8 cellular contexts compared by ENCODE assay signal in genomic region chr9:110623462-110624025, GRCh38. TPM values are rescaled to one million over a fixed set of nuclear protein-coding genes. Genes with fewer than 3 reads are reported as not detected.
DNase-seq lines count a peak whose midpoint lies in the region; ATAC-seq, FAIRE-seq and TF ChIP-seq lines count a peak whose summit lies in the region.

No MANE protein-coding gene starts in this region.

- H3K4me3 ChIP-seq in WI38 (ENCODE audit: low read depth, low read length), result no peak overlapping the region
- H3K4me3 ChIP-seq in left ventricle myocardium inferior, result no peak overlapping the region
- no peak overlapping the region for H3K4me3 ChIP-seq in spleen

- H3K36me3 ChIP-seq in left ventricle myocardium inferior (no peaks in the 10 kb centered on the region), spleen (no peaks in the 10 kb centered on the region)

- intact Hi-C loops in left ventricle myocardium inferior (cut with micrococcal nuclease), result loop anchor here (10.0 kb wide), 1 partner anchor 169 kb away; no protein-coding TSS in a partner anchor
- intact Hi-C loops in spleen (cut with DNase I; ENCODE audit: low total_unique reads), result loop anchor here (5.0 kb wide), 1 partner anchor 441 kb away; no protein-coding TSS in a partner anchor

- DNase-seq in D721Med (ENCODE audit: insufficient read length, low spot score) (no peak), GM20000 (ENCODE audit: low spot score) (peak; percentile 46), NCI-H2029 treated with DMSO at 0.1 percent for 48 hours (lab: John Stamatoyannopoulos, UW) (peak; percentile 68), left ventricle myocardium inferior (no peak), spleen (no peak)
- DNase-seq in activated naive CD4-positive, alpha-beta T cell treated with Interleukin-2 at 50 U/mL for 16 hours, result no peak

- TF ChIP-seq CTCF in D721Med (IDR thresholded peaks at IDR 0.05; ENCODE audit: insufficient read depth, missing control alignments), result peak; percentile 76
- TF ChIP-seq CTCF in GM20000 (IDR thresholded peaks at IDR 0.05; ENCODE audit: extremely low read depth, missing control alignments), result peak; percentile 40
- TF ChIP-seq CTCF in WI38 (IDR thresholded peaks at IDR 0.05; ENCODE audit: low read depth, low read length), result peak; percentile 20; the same call in 1 of the 2 replicates
- peak; percentile 76 for TF ChIP-seq CTCF in left ventricle myocardium inferior (IDR thresholded peaks at IDR 0.05; ENCODE audit: borderline replicate concordance)
- peak in 10 of 11 experiments; percentile 12 to 73 (median 59) for TF ChIP-seq CTCF in spleen (IDR thresholded peaks at IDR 0.05 in 8 of 11, conservative IDR thresholded peaks at IDR 0.05 in 3 of 11)

- no peaks in the 10 kb centered on the region for H3K9me3 ChIP-seq in left ventricle myocardium inferior (replicated peaks)
- H3K9me3 ChIP-seq in spleen, result no peaks in the 10 kb centered on the region

- TF ChIP-seq POLR2A in spleen (IDR thresholded peaks at IDR 0.05), result no peak

- H3K27me3 ChIP-seq in left ventricle myocardium inferior (ENCODE audit: low read depth), result no peaks in the 10 kb centered on the region
- H3K27me3 ChIP-seq in spleen (replicated peaks in 1 of 7), result peaks cover 0 to 2% (median 0%) of the 10 kb centered on the region in 7 donors

- FAIRE-seq in D721Med (lab: Jason Lieb, UNC), result peak; percentile 89

- ATAC-seq in GM21786 (IDR thresholded peaks at IDR 0.05; ENCODE audit: unreplicated experiment), result no peak

- H3K4me1 ChIP-seq in left ventricle myocardium inferior, result no peaks in the 10 kb centered on the region
- no peaks in the 10 kb centered on the region for H3K4me1 ChIP-seq in spleen

- H3K27ac ChIP-seq in left ventricle myocardium inferior (replicated peaks) (no peak overlapping the region), spleen (no peak overlapping the region)

- 27 to 43% (median 33%) methylated on average over 3 of the region's 3 CpGs for WGBS in spleen, 5 donors

RNA-seq across cellular contexts. Expression of gene SVEP1, which starts 44.0 kb away (rescaled TPM):
- total RNA-seq in left ventricle myocardium inferior (8.8 TPM), spleen (10 to 100 TPM; 19.7 to 44.9 (median 31.2) TPM)
- 1 to 10 TPM in 2 of 3 donors, under 1 TPM in 1; 0.98 to 3.7 (median 2.9) TPM for polyA plus RNA-seq in spleen

RNA-seq across cellular contexts. Expression of gene MUSK, which starts 45.0 kb away (rescaled TPM):
- total RNA-seq in left ventricle myocardium inferior (1.5 TPM), spleen (under 1 TPM in 3 of 7 donors, not detected in 4; 0.10 to 0.94 (median 0.22) TPM)
- polyA plus RNA-seq in spleen, result under 1 TPM; 0.03 to 0.14 (median 0.07) TPM

Comparison
In these comparisons a context has a peak if more than half of its experiments do, and no peak if none do; other contexts are left out.
1. DNase-seq: peak in GM20000 (single experiment) and NCI-H2029 treated with DMSO at 0.1 percent for 48 hours (single experiment); none in D721Med (single experiment), left ventricle myocardium inferior (single experiment), spleen (single experiment) and activated naive CD4-positive, alpha-beta T cell treated with Interleukin-2 at 50 U/mL for 16 hours (single experiment).
2. CTCF ChIP-seq: peak in every context shown above with its lines; median percentile 76 in D721Med; 76 in left ventricle myocardium inferior; 59 in spleen; 40 in GM20000; 20 in WI38.